In the genomic region with DNA sequence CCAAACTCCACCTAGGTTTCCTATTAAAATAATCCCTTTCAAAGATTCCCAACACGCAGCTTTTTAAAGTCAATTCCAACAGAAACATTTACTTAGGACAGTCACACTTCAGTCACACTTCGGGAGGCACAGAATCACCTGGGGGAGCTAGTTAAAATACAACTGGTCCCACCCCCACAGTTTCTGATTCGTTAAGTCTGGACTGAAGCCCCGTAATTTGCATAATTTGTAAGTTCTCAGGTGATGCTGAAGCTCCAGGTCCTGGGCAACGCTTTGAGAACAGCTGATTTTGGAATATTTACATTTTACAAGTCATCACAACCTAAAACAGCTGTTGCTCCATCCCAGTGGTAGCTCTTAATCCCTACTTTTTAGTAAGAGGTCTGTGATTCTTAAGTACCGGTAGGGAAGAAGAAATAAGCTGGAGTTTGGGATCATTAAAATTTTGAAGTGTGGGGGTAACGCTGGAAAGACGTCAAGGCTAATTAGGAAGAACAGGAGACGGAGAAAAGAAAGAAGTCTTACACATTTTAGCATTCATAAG, we compare ENCODE assay signal across 8 cellular contexts. TPM values are rescaled to one million over a fixed set of nuclear protein-coding genes. Genes with fewer than 3 reads are reported as not detected.
A peak's percentile ranks its signal among the peaks of the same experiment; 100 is the strongest.
DNase-seq lines count a peak whose midpoint lies in the region; TF ChIP-seq lines count a peak whose summit lies in the region.

No MANE protein-coding gene starts in this region.

- H3K36me3 ChIP-seq in HUES48 (ENCODE audit: control insufficient read depth, insufficient read depth, low read length) (no peaks in the 10 kb centered on the region; the same call in 1 of the 2 replicates), liver (ENCODE audit: control insufficient read depth in 4 of 4, insufficient read depth in 3 of 4, low read depth in 1 of 4, low read length in 3 of 4) (peaks cover 0 to 3% (median 0%) of the 10 kb centered on the region in 4 donors), urinary bladder (ENCODE audit: insufficient read depth) (no peaks in the 10 kb centered on the region)

- H3K27ac ChIP-seq in HUES48 (ENCODE audit: low read depth, low read length) (no peak overlapping the region), liver (ENCODE audit: low read depth in 1 of 2, low read length in 2 of 2) (peak overlapping the region; percentile 81 to 84), urinary bladder (ENCODE audit: low read depth) (no peak overlapping the region)

- H3K9ac ChIP-seq in HUES48 (ENCODE audit: low read depth, low read length) = no peak overlapping the region
- peak overlapping the region in 1 of 2 donors; percentile 43 for H3K9ac ChIP-seq in liver (ENCODE audit: low read depth in 1 of 2, low read length in 2 of 2)

- H3K27me3 Mint-ChIP-seq in activated naive CD8-positive, alpha-beta T cell treated with anti-CD3 and anti-CD28 coated beads for 36 hours = peaks cover 2% of the 10 kb centered on the region

- H3K4me1 Mint-ChIP-seq in activated naive CD8-positive, alpha-beta T cell treated with anti-CD3 and anti-CD28 coated beads for 36 hours = peaks cover 31% of the 10 kb centered on the region

- peak; percentile 19 for DNase-seq in GM10248 (ENCODE audit: extremely low spot score)
- DNase-seq in activated naive CD8-positive, alpha-beta T cell treated with anti-CD3 and anti-CD28 coated beads for 36 hours = no peak
- no peak for DNase-seq in activated CD4-positive, alpha-beta T cell treated with anti-CD3 and anti-CD28 coated beads for 48 hours
- no peak for DNase-seq in activated CD8-positive, alpha-beta memory T cell treated with anti-CD3 and anti-CD28 coated beads for 24 hours
- no peak for DNase-seq in NCI-H510A treated with DMSO at 0.1 percent for 48 hours (lab: John Stamatoyannopoulos, UW)

- CTCF ChIA-PET in GM10248 (lab: Yijun Ruan, JAX) = interaction anchor here (1.1 to 2.4 kb wide), 7 partner anchors 9 to 114 kb away, joined by 3 to 12 read pairs (median 6); no protein-coding TSS in a partner anchor

- TF ChIP-seq CTCF in GM10248 (IDR thresholded peaks at IDR 0.05; ENCODE audit: control extremely low read depth, extremely low read depth, low read depth, missing control alignments) (no peak), liver (IDR thresholded peaks at IDR 0.05; ENCODE audit: low read depth, low read length, missing input control) (no peak)

- H3K27ac Mint-ChIP-seq in activated naive CD8-positive, alpha-beta T cell treated with anti-CD3 and anti-CD28 coated beads for 36 hours = no peak overlapping the region

- H3K27me3 ChIP-seq in HUES48 (ENCODE audit: control insufficient read depth, insufficient read depth, low read length) = no peaks in the 10 kb centered on the region
- no peaks in the 10 kb centered on the region for H3K27me3 ChIP-seq in liver (ENCODE audit: control insufficient read depth in 4 of 4, insufficient read depth in 4 of 4, low read length in 3 of 4)

- no peak for TF ChIP-seq RAD21 in liver (IDR thresholded peaks at IDR 0.05)

- POLR2A ChIA-PET in GM10248 (lab: Yijun Ruan, JAX) = no interaction called here

- peaks cover 7% of the 10 kb centered on the region for H3K36me3 Mint-ChIP-seq in activated naive CD8-positive, alpha-beta T cell treated with anti-CD3 and anti-CD28 coated beads for 36 hours

- peaks cover 28% of the 10 kb centered on the region for H3K4me1 ChIP-seq in HUES48 (ENCODE audit: control insufficient read depth, insufficient read depth, low read length)
- H3K4me1 ChIP-seq in liver (ENCODE audit: control insufficient read depth in 4 of 4, insufficient read depth in 4 of 4, low read length in 3 of 4) = peaks cover 0 to 32% (median 16%) of the 10 kb centered on the region in 4 donors
- no peaks in the 10 kb centered on the region for H3K4me1 ChIP-seq in urinary bladder (ENCODE audit: insufficient read depth)

- H3K4me3 ChIP-seq in HUES48 (ENCODE audit: low read depth, low read length) = peak overlapping the region; percentile 91
- peak overlapping the region; percentile 72 to 93 (median 82) for H3K4me3 ChIP-seq in liver (ENCODE audit: low read depth in 1 of 3, low read length in 3 of 3)
- peak overlapping the region; percentile 95 for H3K4me3 ChIP-seq in urinary bladder (ENCODE audit: low read depth, low read length)

- H3K4me3 Mint-ChIP-seq in activated naive CD8-positive, alpha-beta T cell treated with anti-CD3 and anti-CD28 coated beads for 36 hours = peak overlapping the region; percentile 88

- WGBS in liver = 9% methylated on average over 9 of the region's 9 CpGs
- WGBS in urinary bladder = 11% methylated on average over 9 of the region's 9 CpGs

- H3K9me3 Mint-ChIP-seq in activated naive CD8-positive, alpha-beta T cell treated with anti-CD3 and anti-CD28 coated beads for 36 hours = no peaks in the 10 kb centered on the region

- H3K9me3 ChIP-seq in HUES48 (ENCODE audit: control insufficient read depth, insufficient read depth, low read length) (no peaks in the 10 kb centered on the region), liver (ENCODE audit: control insufficient read depth in 4 of 4, low read length in 3 of 4) (no peaks in the 10 kb centered on the region)

TF ChIP-seq in liver, 16 proteins besides CTCF, POLR2A, EP300 and RAD21:
- TF ChIP-seq HNF4G (IDR thresholded peaks at IDR 0.05) = no peak
- no peak for TF ChIP-seq RXRA (IDR thresholded peaks at IDR 0.05)
- no peak for TF ChIP-seq SP1 (IDR thresholded peaks at IDR 0.05)
- no peak for TF ChIP-seq EGR1 (IDR thresholded peaks at IDR 0.05; ENCODE audit: low read depth in 2 of 2)
- no peak for TF ChIP-seq NR2F2 (IDR thresholded peaks at IDR 0.05)
- TF ChIP-seq TAF1 (conservative IDR thresholded peaks at IDR 0.05) = no peak
- TF ChIP-seq, protein P1, sequence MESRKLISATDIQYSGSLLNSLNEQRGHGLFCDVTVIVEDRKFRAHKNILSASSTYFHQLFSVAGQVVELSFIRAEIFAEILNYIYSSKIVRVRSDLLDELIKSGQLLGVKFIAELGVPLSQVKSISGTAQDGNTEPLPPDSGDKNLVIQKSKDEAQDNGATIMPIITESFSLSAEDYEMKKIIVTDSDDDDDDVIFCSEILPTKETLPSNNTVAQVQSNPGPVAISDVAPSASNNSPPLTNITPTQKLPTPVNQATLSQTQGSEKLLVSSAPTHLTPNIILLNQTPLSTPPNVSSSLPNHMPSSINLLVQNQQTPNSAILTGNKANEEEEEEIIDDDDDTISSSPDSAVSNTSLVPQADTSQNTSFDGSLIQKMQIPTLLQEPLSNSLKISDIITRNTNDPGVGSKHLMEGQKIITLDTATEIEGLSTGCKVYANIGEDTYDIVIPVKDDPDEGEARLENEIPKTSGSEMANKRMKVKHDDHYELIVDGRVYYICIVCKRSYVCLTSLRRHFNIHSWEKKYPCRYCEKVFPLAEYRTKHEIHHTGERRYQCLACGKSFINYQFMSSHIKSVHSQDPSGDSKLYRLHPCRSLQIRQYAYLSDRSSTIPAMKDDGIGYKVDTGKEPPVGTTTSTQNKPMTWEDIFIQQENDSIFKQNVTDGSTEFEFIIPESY (IDR thresholded peaks at IDR 0.05) = no peak
- TF ChIP-seq, protein P2, sequence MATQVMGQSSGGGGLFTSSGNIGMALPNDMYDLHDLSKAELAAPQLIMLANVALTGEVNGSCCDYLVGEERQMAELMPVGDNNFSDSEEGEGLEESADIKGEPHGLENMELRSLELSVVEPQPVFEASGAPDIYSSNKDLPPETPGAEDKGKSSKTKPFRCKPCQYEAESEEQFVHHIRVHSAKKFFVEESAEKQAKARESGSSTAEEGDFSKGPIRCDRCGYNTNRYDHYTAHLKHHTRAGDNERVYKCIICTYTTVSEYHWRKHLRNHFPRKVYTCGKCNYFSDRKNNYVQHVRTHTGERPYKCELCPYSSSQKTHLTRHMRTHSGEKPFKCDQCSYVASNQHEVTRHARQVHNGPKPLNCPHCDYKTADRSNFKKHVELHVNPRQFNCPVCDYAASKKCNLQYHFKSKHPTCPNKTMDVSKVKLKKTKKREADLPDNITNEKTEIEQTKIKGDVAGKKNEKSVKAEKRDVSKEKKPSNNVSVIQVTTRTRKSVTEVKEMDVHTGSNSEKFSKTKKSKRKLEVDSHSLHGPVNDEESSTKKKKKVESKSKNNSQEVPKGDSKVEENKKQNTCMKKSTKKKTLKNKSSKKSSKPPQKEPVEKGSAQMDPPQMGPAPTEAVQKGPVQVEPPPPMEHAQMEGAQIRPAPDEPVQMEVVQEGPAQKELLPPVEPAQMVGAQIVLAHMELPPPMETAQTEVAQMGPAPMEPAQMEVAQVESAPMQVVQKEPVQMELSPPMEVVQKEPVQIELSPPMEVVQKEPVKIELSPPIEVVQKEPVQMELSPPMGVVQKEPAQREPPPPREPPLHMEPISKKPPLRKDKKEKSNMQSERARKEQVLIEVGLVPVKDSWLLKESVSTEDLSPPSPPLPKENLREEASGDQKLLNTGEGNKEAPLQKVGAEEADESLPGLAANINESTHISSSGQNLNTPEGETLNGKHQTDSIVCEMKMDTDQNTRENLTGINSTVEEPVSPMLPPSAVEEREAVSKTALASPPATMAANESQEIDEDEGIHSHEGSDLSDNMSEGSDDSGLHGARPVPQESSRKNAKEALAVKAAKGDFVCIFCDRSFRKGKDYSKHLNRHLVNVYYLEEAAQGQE (IDR thresholded peaks at IDR 0.05) = no peak
- TF ChIP-seq GABPA (IDR thresholded peaks at IDR 0.05 in 1 of 2, conservative IDR thresholded peaks at IDR 0.05 in 1 of 2) = no peak
- TF ChIP-seq, protein P3, sequence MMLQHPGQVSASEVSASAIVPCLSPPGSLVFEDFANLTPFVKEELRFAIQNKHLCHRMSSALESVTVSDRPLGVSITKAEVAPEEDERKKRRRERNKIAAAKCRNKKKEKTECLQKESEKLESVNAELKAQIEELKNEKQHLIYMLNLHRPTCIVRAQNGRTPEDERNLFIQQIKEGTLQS (IDR thresholded peaks at IDR 0.05) = no peak
- TF ChIP-seq, protein P4, sequence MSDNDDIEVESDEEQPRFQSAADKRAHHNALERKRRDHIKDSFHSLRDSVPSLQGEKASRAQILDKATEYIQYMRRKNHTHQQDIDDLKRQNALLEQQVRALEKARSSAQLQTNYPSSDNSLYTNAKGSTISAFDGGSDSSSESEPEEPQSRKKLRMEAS (IDR thresholded peaks at IDR 0.05) = no peak
- TF ChIP-seq FOXA2 (IDR thresholded peaks at IDR 0.05) = no peak
- no peak for TF ChIP-seq JUND (IDR thresholded peaks at IDR 0.05)
- no peak for TF ChIP-seq YY1 (IDR thresholded peaks at IDR 0.05)
- no peak for TF ChIP-seq HNF4A (conservative IDR thresholded peaks at IDR 0.05)

RNA-seq across cellular contexts. Expression of gene IPO8, which starts 1.2 kb away (rescaled TPM):
- total RNA-seq in activated naive CD8-positive, alpha-beta T cell treated with anti-CD3 and anti-CD28 coated beads for 36 hours = 10 to 100 TPM; 45.3 to 45.7 TPM
- 10 to 100 TPM; 22.2 to 33.0 TPM for total RNA-seq in liver
- polyA plus RNA-seq in liver = 10 to 100 TPM in 1 of 2 donors, 1 to 10 TPM in 1; 8.0 to 14.5 TPM
- total RNA-seq in urinary bladder = 63.0 TPM
- polyA plus RNA-seq in urinary bladder = 28.2 TPM

Comparison
In these comparisons a context has a peak if more than half of its experiments do, and no peak if none do; other contexts are left out.
1. H3K27ac ChIP-seq: peak in liver (2 of 2); none in HUES48 (single experiment) and urinary bladder (single experiment).
2. Peak in every context shown above with its lines, with median percentiles within 50 percentile points of each other: H3K4me3 ChIP-seq.